17 cellular contexts compared by ENCODE assay signal in the genomic region with DNA sequence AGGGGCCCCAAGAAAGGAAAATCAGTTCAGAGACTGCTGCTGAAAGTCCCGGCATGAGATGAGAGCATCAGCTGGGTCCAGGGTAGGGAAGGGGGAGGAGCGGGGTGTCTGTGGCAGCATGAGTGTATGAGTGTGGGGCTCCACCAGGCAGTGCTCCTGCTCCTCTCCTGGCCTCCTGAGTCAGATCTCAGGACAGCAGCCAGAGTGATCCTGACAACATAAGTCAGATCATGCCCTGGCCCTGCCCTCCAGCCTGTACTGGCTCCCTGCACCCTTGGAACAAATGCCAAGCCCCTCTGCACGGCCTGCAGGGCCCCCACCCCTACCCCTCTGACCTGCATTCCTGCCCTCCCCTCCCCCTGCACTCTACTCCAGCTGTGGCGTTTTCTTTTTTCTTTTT. TPM values are rescaled to one million over a fixed set of nuclear protein-coding genes. Genes with fewer than 3 reads are reported as not detected.
DNase-seq lines count a peak whose midpoint lies in the region; ATAC-seq and TF ChIP-seq lines count a peak whose summit lies in the region.
"Had no signal": no experiment of that assay in that cellular context is flagged by ENCODE, and none has a peak within 500 bp of the region (broad histone marks: within the 10 kb centered on the region; RNA-seq: fewer than 3 reads in every experiment).

No MANE protein-coding gene starts in this region.

- ATAC-seq in Right ventricle myocardium superior (ENCODE audit: poor library complexity) (peak; percentile 22), GM19455 (IDR thresholded peaks at IDR 0.05; ENCODE audit: unreplicated experiment) (no peak)
- ATAC-seq in activated CD8-positive, alpha-beta T cell treated with anti-CD3 and anti-CD28 coated beads, Interleukin-2, amount 10 ng/mL, durations not matched to agents 7 days and 5 days = no peak
- ATAC-seq: A549; HepG2; natural killer cell treated with Interleukin-12 subunit alpha and Interleukin-12 subunit beta and Interleukin-15 and Interleukin-18, amount 100 ng/mL, for 72 hours had no signal

- H3K4me1 Mint-ChIP-seq in nephron = peaks cover 33% of the 10 kb centered on the region
- no peaks in the 10 kb centered on the region for H3K4me1 Mint-ChIP-seq in activated CD8-positive, alpha-beta T cell treated with anti-CD3 and anti-CD28 coated beads, Interleukin-2, amount 10 ng/mL, durations not matched to agents 7 days and 5 days (ENCODE audit: low read depth)

- H3K36me3 Mint-ChIP-seq in nephron (ENCODE audit: low read depth) = peaks cover 58% of the 10 kb centered on the region
- H3K36me3 Mint-ChIP-seq in activated CD8-positive, alpha-beta T cell treated with anti-CD3 and anti-CD28 coated beads, Interleukin-2, amount 10 ng/mL, durations not matched to agents 7 days and 5 days (ENCODE audit: low read depth) = no peaks in the 10 kb centered on the region
- H3K36me3 Mint-ChIP-seq: natural killer cell treated with Interleukin-12 subunit alpha and Interleukin-12 subunit beta and Interleukin-15 and Interleukin-18, amount 100 ng/mL, for 72 hours had no signal

- CTCF ChIA-PET in activated CD8-positive, alpha-beta T cell treated with anti-CD3 and anti-CD28 coated beads, Interleukin-2, amount 10 ng/mL, durations not matched to agents 7 days and 5 days (lab: Charles Lee) = interaction anchor here (1.6 to 9.6 kb wide), 2 partner anchors 48 to 60 kb away, joined by 4 to 85 read pairs; partner anchors contain the start of gene STAT6

- no peaks in the 10 kb centered on the region for H3K9me3 Mint-ChIP-seq in nephron
- no peaks in the 10 kb centered on the region for H3K9me3 Mint-ChIP-seq in activated CD8-positive, alpha-beta T cell treated with anti-CD3 and anti-CD28 coated beads, Interleukin-2, amount 10 ng/mL, durations not matched to agents 7 days and 5 days (ENCODE audit: insufficient read depth)
- H3K9me3 Mint-ChIP-seq: natural killer cell treated with Interleukin-12 subunit alpha and Interleukin-12 subunit beta and Interleukin-15 and Interleukin-18, amount 100 ng/mL, for 72 hours had no signal

- POLR2A ChIA-PET in activated CD8-positive, alpha-beta T cell treated with anti-CD3 and anti-CD28 coated beads, Interleukin-2, amount 10 ng/mL, durations not matched to agents 7 days and 5 days (lab: Charles Lee) = interaction anchor here (1.2 kb wide), 1 partner anchor 14 kb away, joined by 3 read pairs; no protein-coding TSS in a partner anchor

- intact Hi-C loops in Right ventricle myocardium superior (cut with DNase I) = no loop called here
- intact Hi-C loops in cardiac septum (cut with DNase I) = no loop called here

- H3K27me3 Mint-ChIP-seq in nephron (ENCODE audit: low read depth) = no peaks in the 10 kb centered on the region
- no peaks in the 10 kb centered on the region for H3K27me3 Mint-ChIP-seq in activated CD8-positive, alpha-beta T cell treated with anti-CD3 and anti-CD28 coated beads, Interleukin-2, amount 10 ng/mL, durations not matched to agents 7 days and 5 days (ENCODE audit: low read depth)

- H3K4me3 Mint-ChIP-seq in nephron = no peak overlapping the region
- H3K4me3 Mint-ChIP-seq in activated CD8-positive, alpha-beta T cell treated with anti-CD3 and anti-CD28 coated beads, Interleukin-2, amount 10 ng/mL, durations not matched to agents 7 days and 5 days = no peak overlapping the region
- H3K4me3 Mint-ChIP-seq: natural killer cell treated with Interleukin-12 subunit alpha and Interleukin-12 subunit beta and Interleukin-15 and Interleukin-18, amount 100 ng/mL, for 72 hours had no signal

- DNase-seq in Right ventricle myocardium superior (no peak), cardiac septum (ENCODE audit: low spot score) (no peak), fibroblast of gingiva (ENCODE audit: low read depth) (peak; percentile 44), SKM-1 treated with dmso at 0.1 percent for 144 hours (lab: John Stamatoyannopoulos, UW; ENCODE audit: unreplicated experiment) (no peak)
- no peak for DNase-seq in effector CD4-positive, alpha-beta T cell
- no peak for DNase-seq in activated CD8-positive, alpha-beta T cell treated with anti-CD3 and anti-CD28 coated beads, Interleukin-2, amount 10 ng/mL, durations not matched to agents 7 days and 5 days
- DNase-seq: activated naive CD4-positive, alpha-beta T cell treated with anti-CD3 and anti-CD28 coated beads, Interleukin-2, amount 50 U/mL, for 16 hours; colonic mucosa; NCI-H1105; NCI-H69; spleen had no signal

- H3K27ac Mint-ChIP-seq in nephron = peak overlapping the region; percentile 9 to 79 (median 62)
- no peak overlapping the region for H3K27ac Mint-ChIP-seq in activated CD8-positive, alpha-beta T cell treated with anti-CD3 and anti-CD28 coated beads, Interleukin-2, amount 10 ng/mL, durations not matched to agents 7 days and 5 days
- H3K27ac Mint-ChIP-seq: natural killer cell treated with Interleukin-12 subunit alpha and Interleukin-12 subunit beta and Interleukin-15 and Interleukin-18, amount 100 ng/mL, for 72 hours had no signal

- no peak for TF ChIP-seq CTCF in nephron (IDR thresholded peaks at IDR 0.05; ENCODE audit: unreplicated experiment in 3 of 3)

RNA-seq across cellular contexts. Expression of gene LRP1-AS, which starts 24.2 kb away (rescaled TPM):
- total RNA-seq in Right ventricle myocardium superior (not detected), cardiac septum (not detected)
- not detected for total RNA-seq in activated CD8-positive, alpha-beta T cell treated with anti-CD3 and anti-CD28 coated beads, Interleukin-2, amount 10 ng/mL, durations not matched to agents 7 days and 5 days
- total RNA-seq: colonic mucosa; HepG2; liver; natural killer cell treated with Interleukin-12 subunit alpha and Interleukin-12 subunit beta and Interleukin-15 and Interleukin-18, amount 100 ng/mL, for 72 hours; spleen had no signal

RNA-seq across cellular contexts. Expression of gene LRP1, which starts 43.4 kb away (rescaled TPM):
- total RNA-seq in Right ventricle myocardium superior (121 TPM), cardiac septum (103 TPM)
- total RNA-seq in activated CD8-positive, alpha-beta T cell treated with anti-CD3 and anti-CD28 coated beads, Interleukin-2, amount 10 ng/mL, durations not matched to agents 7 days and 5 days = under 1 TPM; 0.39 to 0.40 TPM

RNA-seq across cellular contexts. Expression of gene NXPH4, which starts 44.9 kb away (rescaled TPM):
- total RNA-seq in Right ventricle myocardium superior (0.70 TPM), cardiac septum (20.0 TPM)
- total RNA-seq in activated CD8-positive, alpha-beta T cell treated with anti-CD3 and anti-CD28 coated beads, Interleukin-2, amount 10 ng/mL, durations not matched to agents 7 days and 5 days = under 1 TPM; 0.39 to 0.40 TPM
- total RNA-seq: HepG2, liver had no signal

RNA-seq across cellular contexts. Expression of gene SHMT2, which starts 57.8 kb away (rescaled TPM):
- total RNA-seq in Right ventricle myocardium superior (26.8 TPM), cardiac septum (38.8 TPM)
- 100 to 1,000 TPM; 194 to 208 TPM for total RNA-seq in activated CD8-positive, alpha-beta T cell treated with anti-CD3 and anti-CD28 coated beads, Interleukin-2, amount 10 ng/mL, durations not matched to agents 7 days and 5 days

Comparison
In these comparisons a context has a peak if more than half of its experiments do, and no peak if none do; other contexts are left out.
1. RNA of gene NXPH4, which starts 44.9 kb away (total RNA-seq): 20.0 TPM in cardiac septum (single experiment); 0.70 TPM in Right ventricle myocardium superior (single experiment) and 0.39 to 0.40 TPM in activated CD8-positive, alpha-beta T cell treated with anti-CD3 and anti-CD28 coated beads, Interleukin-2, amount 10 ng/mL, durations not matched to agents 7 days and 5 days; every median in the first group is over 10 times any median in the second.
2. RNA of gene LRP1, which starts 43.4 kb away (total RNA-seq): 121 TPM in Right ventricle myocardium superior (single experiment) and 103 TPM in cardiac septum (single experiment); 0.39 to 0.40 TPM in activated CD8-positive, alpha-beta T cell treated with anti-CD3 and anti-CD28 coated beads, Interleukin-2, amount 10 ng/mL, durations not matched to agents 7 days and 5 days; every median in the first group is over 10 times any median in the second.